In genomic region chr7:132750530-132751281, GRCh38 we compare ENCODE assay signal across 23 cellular contexts.
DNase-seq lines count a peak whose midpoint lies in the region; ATAC-seq, FAIRE-seq and TF ChIP-seq lines count a peak whose summit lies in the region.
"Had no signal": no experiment of that assay in that cellular context is flagged by ENCODE, and none has a peak within 500 bp of the region (broad histone marks: within the 10 kb centered on the region; RNA-seq: fewer than 3 reads in every experiment).

No MANE protein-coding gene starts in this region.

- intact Hi-C loops in HepG2 (cut with micrococcal nuclease; ENCODE audit: unreplicated experiment) = no loop called here

- CTCF ChIA-PET in AG04450 (lab: Charles Lee) (interaction anchor here (0.8 kb wide), 1 partner anchor 40 kb away, joined by 4 read pairs; no protein-coding TSS in a partner anchor), HepG2 (lab: Yijun Ruan, JAX; ENCODE audit: low intra/inter-chr PET ratio, low total read pairs) (no interaction called here)

- DNase-seq in AG04450 (ENCODE audit: low read depth, low spot score) = peak; percentile 29
- no peak for DNase-seq in memory B cell (ENCODE audit: low spot score in 2 of 2)
- DNase-seq in D721Med (ENCODE audit: insufficient read length, low spot score) = no peak
- DNase-seq in HepG2 (ENCODE audit: low spot score) = no peak
- DNase-seq in A172 (ENCODE audit: low spot score) = no peak
- DNase-seq: activated B cell treated with CpG ODN at 0.5 μM for 24 hours; activated CD8-positive, alpha-beta memory T cell treated with anti-CD3 and anti-CD28 coated beads, Interleukin-2, amount 10 ng/mL, durations not matched to agents 7 days and 5 days; activated gamma-delta T cell; CD4-positive, alpha-beta T cell; dermis blood vessel endothelial cell; HFFc6; naive thymus-derived CD8-positive, alpha-beta T cell; NCI-H1048; NCI-H748 treated with DMSO at 0.1 percent for 48 hours; stimulated activated CD4-positive, alpha-beta T cell treated with anti-CD3 and anti-CD28 coated beads, Interleukin-1b, Interleukin-23, amount 100 ng/mL, for 48 hours had no signal

- H3K27me3 Mint-ChIP-seq in memory B cell = peaks cover 13% of the 10 kb centered on the region
- H3K27me3 Mint-ChIP-seq: activated B cell treated with CpG ODN at 0.5 μM for 24 hours had no signal

- 1% methylated on average over 4 of the region's 11 CpGs for WGBS in HepG2 (ENCODE audit: low lambda C conversion rate)

- H2AFZ ChIP-seq in Loucy (ENCODE audit: low read length) (peak overlapping the region; percentile 59), HepG2 (ENCODE audit: low read length) (no peak overlapping the region)

- no peaks in the 10 kb centered on the region for H3K36me3 Mint-ChIP-seq in memory B cell
- H3K36me3 Mint-ChIP-seq: activated CD8-positive, alpha-beta memory T cell treated with anti-CD3 and anti-CD28 coated beads, Interleukin-2, amount 10 ng/mL, durations not matched to agents 7 days and 5 days; naive thymus-derived CD8-positive, alpha-beta T cell had no signal

- H3K4me3 Mint-ChIP-seq in memory B cell = peak overlapping the region; percentile 4
- H3K4me3 Mint-ChIP-seq: activated B cell treated with CpG ODN at 0.5 μM for 24 hours; activated CD8-positive, alpha-beta memory T cell treated with anti-CD3 and anti-CD28 coated beads, Interleukin-2, amount 10 ng/mL, durations not matched to agents 7 days and 5 days; CD4-positive, alpha-beta T cell; HFFc6; naive thymus-derived CD8-positive, alpha-beta T cell had no signal

- FAIRE-seq in D721Med (lab: Jason Lieb, UNC) (no peak), HepG2 (lab: Jason Lieb, UNC) (no peak)
- FAIRE-seq: A549, GM18507 had no signal

- H3K4me1 Mint-ChIP-seq in memory B cell = peaks cover 7% of the 10 kb centered on the region
- H3K4me1 Mint-ChIP-seq: activated B cell treated with CpG ODN at 0.5 μM for 24 hours; activated CD8-positive, alpha-beta memory T cell treated with anti-CD3 and anti-CD28 coated beads, Interleukin-2, amount 10 ng/mL, durations not matched to agents 7 days and 5 days had no signal

- H3K9me3 ChIP-seq in AG04450 (ENCODE audit: control insufficient read depth, insufficient read depth, low read length) (peaks cover 5% of the 10 kb centered on the region; the same call in 1 of the 2 replicates), Loucy (ENCODE audit: insufficient read depth, low read depth, low read length) (no peaks in the 10 kb centered on the region), HepG2 (ENCODE audit: low read length) (no peaks in the 10 kb centered on the region)
- H3K9me3 ChIP-seq: esophagus muscularis mucosa, vagina had no signal

- H3K79me2 ChIP-seq in Loucy (ENCODE audit: insufficient read depth, low read length) = no peaks in the 10 kb centered on the region
- no peaks in the 10 kb centered on the region for H3K79me2 ChIP-seq in HepG2 (ENCODE audit: insufficient read depth, low read length)

- H3K27ac ChIP-seq in AG04450 (ENCODE audit: low read depth, low read length) (peak overlapping the region; percentile 47), cingulate gyrus (ENCODE audit: low read depth, low read length) (peak overlapping the region; percentile 49), HepG2 (ENCODE audit: extremely low read length, insufficient read depth, low read length) (no peak overlapping the region)
- H3K27ac ChIP-seq: A549, esophagus muscularis mucosa, RWPE1, vagina had no signal

- H3K9ac ChIP-seq in Loucy (ENCODE audit: low read depth, low read length, poor library complexity, severe bottlenecking) (no peak overlapping the region), HepG2 (ENCODE audit: insufficient read depth, low read depth, low read length) (no peak overlapping the region)

- H3K4me1 ChIP-seq in Loucy (ENCODE audit: insufficient read depth, low read length, poor library complexity, severe bottlenecking) (peaks cover 6% of the 10 kb centered on the region), HepG2 (ENCODE audit: insufficient read depth, low read length) (no peaks in the 10 kb centered on the region)
- H3K4me1 ChIP-seq: A549, esophagus muscularis mucosa, vagina had no signal

- no peak for TF ChIP-seq POLR2A in HepG2 (IDR thresholded peaks at IDR 0.05; ENCODE audit: insufficient read depth in 1 of 2, low read depth in 2 of 2, low read length in 2 of 2)

- TF ChIP-seq CTCF in AG04450 (IDR thresholded peaks at IDR 0.05; ENCODE audit: low read depth, low read length) (no peak), Loucy (conservative IDR thresholded peaks at IDR 0.05; ENCODE audit: low read length) (no peak), D721Med (IDR thresholded peaks at IDR 0.05; ENCODE audit: insufficient read depth, missing control alignments) (no peak), HepG2 (CRISPR knock-in tag; IDR thresholded peaks at IDR 0.05) (no peak)

- POLR2A ChIA-PET in AG04450 (lab: Yijun Ruan, JAX) (interaction anchor here (0.5 kb wide), 1 partner anchor 357 kb away, joined by 4 read pairs; no protein-coding TSS in a partner anchor), HepG2 (lab: Yijun Ruan, JAX) (no interaction called here)

- TF ChIP-seq RAD21 in HepG2 (CRISPR knock-in tag; IDR thresholded peaks at IDR 0.05) = no peak

- no TSS peak for BruUV-seq in HepG2 (replicated peaks; lab: Mats Ljungman, UMichigan)

- TF ChIP-seq EP300 in HepG2 (IDR thresholded peaks at IDR 0.05; ENCODE audit: low read depth in 2 of 2, low read length in 2 of 2) (no peak), HepG2 (CRISPR knock-in tag; IDR thresholded peaks at IDR 0.05; ENCODE audit: borderline replicate concordance) (no peak)

- no peaks in the 10 kb centered on the region for H4K20me1 ChIP-seq in Loucy (ENCODE audit: insufficient read depth, low read length, poor library complexity, severe bottlenecking)
- H4K20me1 ChIP-seq in HepG2 (ENCODE audit: insufficient read depth, low read length) = no peaks in the 10 kb centered on the region

- peaks cover 26% of the 10 kb centered on the region for H3K27me3 ChIP-seq in AG04450 (ENCODE audit: control insufficient read depth, insufficient read depth, low read length)
- no peaks in the 10 kb centered on the region for H3K27me3 ChIP-seq in Loucy (ENCODE audit: insufficient read depth, low read length, poor library complexity, severe bottlenecking)
- peaks cover 0 to 36% of the 10 kb centered on the region in 2 experiments; a peak in 3 of 5 replicates for H3K27me3 ChIP-seq in HepG2 (ENCODE audit: control insufficient read depth in 1 of 2, insufficient read depth in 2 of 2, low read length in 2 of 2)
- H3K27me3 ChIP-seq: esophagus muscularis mucosa, vagina had no signal

- H3F3A ChIP-seq in Loucy (ENCODE audit: low read depth) = no peaks in the 10 kb centered on the region

- H3K36me3 ChIP-seq in Loucy (ENCODE audit: insufficient read depth, low read length) (no peaks in the 10 kb centered on the region), HepG2 (replicated peaks in 1 of 2; ENCODE audit: control insufficient read depth in 1 of 2, insufficient read depth in 2 of 2, low read length in 2 of 2) (no peaks in the 10 kb centered on the region)
- H3K36me3 ChIP-seq: esophagus muscularis mucosa, vagina had no signal

- in situ Hi-C loops in HepG2 (cut with HindIII; ENCODE audit: extremely low pct_ligation_motif_present, low pct_unique_long_range_greater_than_20kb) = no loop called here

- ATAC-seq in memory B cell (ENCODE audit: low read depth) (no peak), GM21528 (IDR thresholded peaks at IDR 0.05; ENCODE audit: low FRiP score, unreplicated experiment) (no peak), HepG2 (no peak)
- ATAC-seq: A549; activated CD8-positive, alpha-beta memory T cell treated with anti-CD3 and anti-CD28 coated beads, Interleukin-2, amount 10 ng/mL, durations not matched to agents 7 days and 5 days; naive thymus-derived CD8-positive, alpha-beta T cell had no signal

- H3K9me2 ChIP-seq in Loucy (replicated peaks; ENCODE audit: low read depth, low read length) = no peaks in the 10 kb centered on the region

- peaks cover 3% of the 10 kb centered on the region for H3K9me3 Mint-ChIP-seq in memory B cell
- H3K9me3 Mint-ChIP-seq: activated B cell treated with CpG ODN at 0.5 μM for 24 hours; CD4-positive, alpha-beta T cell had no signal

- no peak overlapping the region for H3K4me3 ChIP-seq in AG04450 (ENCODE audit: low read depth, low read length)
- no peak overlapping the region for H3K4me3 ChIP-seq in Loucy (ENCODE audit: low read length, poor library complexity, severe bottlenecking)
- no peak overlapping the region for H3K4me3 ChIP-seq in HepG2 (replicated peaks in 1 of 3; ENCODE audit: insufficient read depth in 1 of 3, low read depth in 2 of 3, low read length in 3 of 3)
- H3K4me3 ChIP-seq: A549, esophagus muscularis mucosa, vagina had no signal

- H3K4me2 ChIP-seq in Loucy (ENCODE audit: low read depth, low read length, poor library complexity, severe bottlenecking) (no peak overlapping the region), HepG2 (ENCODE audit: low read depth, low read length) (no peak overlapping the region)
- H3K4me2 ChIP-seq: A549 had no signal

- no peak overlapping the region for H3K27ac Mint-ChIP-seq in memory B cell
- H3K27ac Mint-ChIP-seq: activated B cell treated with CpG ODN at 0.5 μM for 24 hours; activated CD8-positive, alpha-beta memory T cell treated with anti-CD3 and anti-CD28 coated beads, Interleukin-2, amount 10 ng/mL, durations not matched to agents 7 days and 5 days; CD4-positive, alpha-beta T cell; HFFc6 had no signal

TF ChIP-seq in HepG2, 621 proteins besides CTCF, POLR2A, EP300 and RAD21 (continues in another document):
- TF ChIP-seq ZBTB38 (CRISPR knock-in tag; IDR thresholded peaks at IDR 0.05) = no peak
